In genomic region chr1:109218516-109218915, GRCh38 we compare ENCODE assay signal across 16 cellular contexts. TPM values are rescaled to one million over a fixed set of nuclear protein-coding genes. Genes with fewer than 3 reads are reported as not detected.
DNase-seq lines count a peak whose midpoint lies in the region; ATAC-seq lines count a peak whose summit lies in the region.
"Had no signal": no experiment of that assay in that cellular context is flagged by ENCODE, and none has a peak within 500 bp of the region (broad histone marks: within the 10 kb centered on the region; RNA-seq: fewer than 3 reads in every experiment).

No MANE protein-coding gene starts in this region.

- no peak overlapping the region for H2AK5ac ChIP-seq in mesendoderm (ENCODE audit: low read length)

- 48% methylated on average over 3 of the region's 3 CpGs for WGBS in right cardiac atrium
- WGBS in mesendoderm (ENCODE audit: extremely low coverage, insufficient coverage, low lambda C conversion rate), result no CpG with 5 or more reads among the region's 3 CpGs

- no peaks in the 10 kb centered on the region for H3K9me3 Mint-ChIP-seq in activated T-helper 17 cell treated with anti-CD3 and anti-CD28 coated beads, Interleukin-2, amount 50 U/mL, for 72 hours
- H3K9me3 Mint-ChIP-seq: stimulated activated naive B cell treated with anti-CD40 and anti-IgM and Interleukin-4, amounts not matched to agents 10 μg/mL and 1 μg/mL and 100 μg/mL, for 72 hours had no signal

- H3K27ac ChIP-seq in right cardiac atrium (ENCODE audit: low read length) (peak overlapping the region; percentile 31), mesendoderm (ENCODE audit: low read depth, low read length) (no peak overlapping the region)
- H3K27ac ChIP-seq: coronary artery, parathyroid adenoma, skin epidermis had no signal

- H3K56ac ChIP-seq in mesendoderm (ENCODE audit: low read length), result no peak overlapping the region

- H3K79me2 ChIP-seq in mesendoderm (ENCODE audit: control insufficient read depth, insufficient read depth, low read length), result peaks cover 45% of the 10 kb centered on the region

- H3K4ac ChIP-seq in mesendoderm (ENCODE audit: low read depth, low read length), result no peak overlapping the region

- peak in 1 of 3 donors; percentile 59 for DNase-seq in right cardiac atrium
- DNase-seq in cardiac septum (ENCODE audit: low spot score), result no peak
- DNase-seq in mesendoderm, result peak; percentile 57
- DNase-seq in HuH-7 (ENCODE audit: low spot score), result no peak
- DNase-seq in NCI-H2107 (lab: John Stamatoyannopoulos, UW), result no peak
- no peak for DNase-seq in stimulated activated CD8-positive, alpha-beta memory T cell treated with anti-CD3 and anti-CD28 coated beads, Interleukin-4, amount 100 ng/mL, for 48 hours
- DNase-seq in iPS-NIHi11 (ENCODE audit: low spot score), result no peak
- DNase-seq: activated CD4-positive, alpha-beta T cell treated with anti-CD3 and anti-CD28 coated beads for 36 hours; aorta; NCI-H2029 treated with DMSO at 0.1 percent for 48 hours; stimulated activated naive B cell treated with anti-CD40 and anti-IgM and Interleukin-4, amounts not matched to agents 10 μg/mL and 1 μg/mL and 100 μg/mL, for 72 hours had no signal

- no peak overlapping the region for H3K9ac ChIP-seq in mesendoderm (ENCODE audit: low read length)
- H3K9ac ChIP-seq: parathyroid adenoma had no signal

- H2BK120ac ChIP-seq in mesendoderm (ENCODE audit: low read depth, low read length), result no peak overlapping the region

- no peak overlapping the region for H3K18ac ChIP-seq in mesendoderm (ENCODE audit: low read length)

- H3K79me1 ChIP-seq in mesendoderm (ENCODE audit: low read length), result peaks cover 17% of the 10 kb centered on the region

- intact Hi-C loops in right cardiac atrium (cut with DNase I), result no loop called here
- intact Hi-C loops in cardiac septum (cut with DNase I), result no loop called here

- H2BK15ac ChIP-seq in mesendoderm (replicated peaks; ENCODE audit: low read depth), result no peak overlapping the region

- H3K27me3 Mint-ChIP-seq in activated T-helper 17 cell treated with anti-CD3 and anti-CD28 coated beads, Interleukin-2, amount 50 U/mL, for 72 hours, result no peaks in the 10 kb centered on the region
- H3K27me3 Mint-ChIP-seq: activated CD4-positive, alpha-beta T cell treated with anti-CD3 and anti-CD28 coated beads for 36 hours; stimulated activated naive B cell treated with anti-CD40 and anti-IgM and Interleukin-4, amounts not matched to agents 10 μg/mL and 1 μg/mL and 100 μg/mL, for 72 hours had no signal

- H3K4me1 Mint-ChIP-seq in activated T-helper 17 cell treated with anti-CD3 and anti-CD28 coated beads, Interleukin-2, amount 50 U/mL, for 72 hours, result peaks cover 34% of the 10 kb centered on the region

- no peak overlapping the region for H3K23ac ChIP-seq in mesendoderm (ENCODE audit: low read length)

- H3K4me1 ChIP-seq in right cardiac atrium (ENCODE audit: control insufficient read depth, insufficient read depth, low read length) (no peaks in the 10 kb centered on the region), mesendoderm (ENCODE audit: control insufficient read depth, low read depth, low read length) (no peaks in the 10 kb centered on the region)
- H3K4me1 ChIP-seq: parathyroid adenoma had no signal

- H3K4me2 ChIP-seq in mesendoderm (ENCODE audit: low read length), result no peak overlapping the region

- H3K27me3 ChIP-seq in right cardiac atrium (ENCODE audit: control insufficient read depth, insufficient read depth) (no peaks in the 10 kb centered on the region), mesendoderm (ENCODE audit: insufficient read depth, low read length, poor library complexity) (no peaks in the 10 kb centered on the region)

- peaks cover 85% of the 10 kb centered on the region for H3K36me3 Mint-ChIP-seq in activated T-helper 17 cell treated with anti-CD3 and anti-CD28 coated beads, Interleukin-2, amount 50 U/mL, for 72 hours (ENCODE audit: low read depth)

- H2BK5ac ChIP-seq in mesendoderm (ENCODE audit: low read length), result no peak overlapping the region

- peak overlapping the region; percentile 2 for H3K4me3 Mint-ChIP-seq in activated T-helper 17 cell treated with anti-CD3 and anti-CD28 coated beads, Interleukin-2, amount 50 U/mL, for 72 hours
- H3K4me3 Mint-ChIP-seq: activated CD4-positive, alpha-beta T cell treated with anti-CD3 and anti-CD28 coated beads for 36 hours; stimulated activated naive B cell treated with anti-CD40 and anti-IgM and Interleukin-4, amounts not matched to agents 10 μg/mL and 1 μg/mL and 100 μg/mL, for 72 hours had no signal

- H4K8ac ChIP-seq in mesendoderm (ENCODE audit: low read depth, low read length), result no peak overlapping the region

- ATAC-seq in right cardiac atrium, result peak; percentile 14 to 17
- ATAC-seq in activated T-helper 17 cell treated with anti-CD3 and anti-CD28 coated beads, Interleukin-2, amount 50 U/mL, for 72 hours (replicated peaks), result no peak
- ATAC-seq: activated CD4-positive, alpha-beta T cell treated with anti-CD3 and anti-CD28 coated beads for 36 hours; HCT116; stimulated activated naive B cell treated with anti-CD40 and anti-IgM and Interleukin-4, amounts not matched to agents 10 μg/mL and 1 μg/mL and 100 μg/mL, for 72 hours had no signal

- H3K27ac Mint-ChIP-seq in activated T-helper 17 cell treated with anti-CD3 and anti-CD28 coated beads, Interleukin-2, amount 50 U/mL, for 72 hours, result no peak overlapping the region
- H3K27ac Mint-ChIP-seq: activated CD4-positive, alpha-beta T cell treated with anti-CD3 and anti-CD28 coated beads for 36 hours; stimulated activated naive B cell treated with anti-CD40 and anti-IgM and Interleukin-4, amounts not matched to agents 10 μg/mL and 1 μg/mL and 100 μg/mL, for 72 hours had no signal

- H4K5ac ChIP-seq in mesendoderm (ENCODE audit: low read length), result no peak overlapping the region

- no peaks in the 10 kb centered on the region for H3K9me3 ChIP-seq in right cardiac atrium (ENCODE audit: control insufficient read depth, low read length)

- no peaks in the 10 kb centered on the region for H3K36me3 ChIP-seq in mesendoderm (ENCODE audit: control insufficient read depth, insufficient read depth, low read length)

- no peak overlapping the region for H3K4me3 ChIP-seq in right cardiac atrium (ENCODE audit: low read length)
- H3K4me3 ChIP-seq in mesendoderm (ENCODE audit: low read length), result no peak overlapping the region
- H3K4me3 ChIP-seq: coronary artery, skin epidermis had no signal

RNA-seq across cellular contexts. Expression of gene SARS1, which starts 4.8 kb away (rescaled TPM):
- total RNA-seq in right cardiac atrium, result 100 to 1,000 TPM; 123 to 146 (median 135) TPM
- 84.5 TPM for polyA plus RNA-seq in right cardiac atrium
- 104 TPM for total RNA-seq in cardiac septum
- 100 to 1,000 TPM; 116 to 168 TPM for total RNA-seq in activated T-helper 17 cell treated with anti-CD3 and anti-CD28 coated beads, Interleukin-2, amount 50 U/mL, for 72 hours
- polyA plus RNA-seq in mesendoderm (2013, experiment 1 of 2), result 108 TPM
- polyA plus RNA-seq in mesendoderm (2013, experiment 2 of 2), result 110 TPM

RNA-seq across cellular contexts. Expression of gene CELSR2, which starts 30.8 kb away (rescaled TPM):
- total RNA-seq in right cardiac atrium, result 10 to 100 TPM; 19.1 to 33.2 (median 28.4) TPM
- 16.0 TPM for polyA plus RNA-seq in right cardiac atrium
- total RNA-seq in cardiac septum, result 7.1 TPM
- total RNA-seq in activated T-helper 17 cell treated with anti-CD3 and anti-CD28 coated beads, Interleukin-2, amount 50 U/mL, for 72 hours, result 1 to 10 TPM in 1 of 2 donors, under 1 TPM in 1; 0.77 to 1.3 TPM
- 2.9 TPM for polyA plus RNA-seq in mesendoderm (2013, experiment 1 of 2)
- polyA plus RNA-seq in mesendoderm (2013, experiment 2 of 2), result 2.9 TPM
